In the genomic region with DNA sequence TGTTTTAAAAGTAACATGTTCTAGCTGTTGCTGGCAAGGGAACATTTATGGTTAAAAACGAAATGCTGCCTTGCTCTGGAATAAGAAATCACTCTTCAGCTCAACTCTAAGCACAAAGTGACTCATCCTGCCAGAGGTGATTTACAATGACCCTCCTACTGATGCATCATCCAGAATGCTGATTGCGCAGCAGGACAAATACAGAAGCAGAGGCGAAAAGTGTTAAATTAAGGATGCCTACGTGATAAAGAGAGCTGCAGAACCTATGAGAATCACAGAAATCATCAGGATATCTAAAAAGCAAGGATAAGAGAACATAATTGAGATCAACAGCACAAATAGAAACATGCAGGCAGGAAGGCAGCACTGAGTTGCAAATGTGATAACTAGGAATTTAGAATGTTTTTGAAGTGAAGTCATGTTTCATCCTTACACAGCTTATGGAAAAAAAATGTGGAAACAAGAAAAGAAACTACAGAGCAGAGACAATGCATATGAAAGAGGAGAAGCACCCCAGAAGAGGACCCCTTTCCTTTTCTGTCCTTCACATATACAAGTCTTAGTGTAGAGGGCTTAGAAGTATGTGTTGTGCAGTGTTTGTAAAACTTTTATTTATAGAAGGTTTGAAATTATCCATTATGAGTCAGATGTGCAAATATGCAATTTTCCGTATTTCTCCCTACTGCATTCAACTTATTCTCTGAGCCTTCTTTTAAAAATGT, we compare ENCODE assay signal across 10 cellular contexts.
DNase-seq lines count a peak whose midpoint lies in the region; ATAC-seq and TF ChIP-seq lines count a peak whose summit lies in the region.
"Had no signal": no experiment of that assay in that cellular context is flagged by ENCODE, and none has a peak within 500 bp of the region (broad histone marks: within the 10 kb centered on the region; RNA-seq: fewer than 3 reads in every experiment).

No MANE protein-coding gene starts in this region.

- in situ Hi-C loops in GM13977 (cut with MboI; ENCODE audit: low pct_unique_long_range_greater_than_20kb, low sequenced_read_pairs, unreplicated experiment) = no loop called here

- H3K36me3 Mint-ChIP-seq in osteocyte (ENCODE audit: unreplicated experiment) = no peaks in the 10 kb centered on the region
- no peaks in the 10 kb centered on the region for H3K36me3 Mint-ChIP-seq in activated naive CD4-positive, alpha-beta T cell treated with anti-CD3 and anti-CD28 coated beads, Interleukin-2, amount 50 U/mL, for 72 hours
- H3K36me3 Mint-ChIP-seq: type B pancreatic cell had no signal

- DNase-seq in ELR (ENCODE audit: low read depth) (peak; percentile 93), NOMO-1 treated with DMSO at 0.1 percent for 48 hours (lab: John Stamatoyannopoulos, UW; ENCODE audit: unreplicated experiment) (peak; percentile 71), epidermal melanocyte (ENCODE audit: insufficient read length, low spot score) (peak; percentile 30), osteocyte (ENCODE audit: extremely low spot score, unreplicated experiment) (no peak), NCI-H2196 treated with DMSO at 0.1 percent for 48 hours (lab: John Stamatoyannopoulos, UW; ENCODE audit: unreplicated experiment) (no peak), GM13977 (ENCODE audit: low spot score) (no peak), NCI-H526 treated with DMSO at 0.1 percent for 48 hours (lab: John Stamatoyannopoulos, UW) (no peak)
- DNase-seq in activated naive CD4-positive, alpha-beta T cell treated with anti-CD3 and anti-CD28 coated beads, Interleukin-2, amount 50 U/mL, for 72 hours (ENCODE audit: low spot score in 2 of 2) = no peak

- H3K4me3 Mint-ChIP-seq in osteocyte (ENCODE audit: unreplicated experiment) = peak overlapping the region; percentile 62
- H3K4me3 Mint-ChIP-seq: type B pancreatic cell had no signal

- ATAC-seq in activated naive CD4-positive, alpha-beta T cell treated with anti-CD3 and anti-CD28 coated beads, Interleukin-2, amount 50 U/mL, for 72 hours = no peak
- ATAC-seq: HepG2 had no signal

- H3K27me3 Mint-ChIP-seq in osteocyte (ENCODE audit: unreplicated experiment) = no peaks in the 10 kb centered on the region
- H3K27me3 Mint-ChIP-seq: type B pancreatic cell had no signal

- H3K27ac Mint-ChIP-seq in osteocyte (ENCODE audit: unreplicated experiment) = peak overlapping the region; percentile 86
- H3K27ac Mint-ChIP-seq in activated naive CD4-positive, alpha-beta T cell treated with anti-CD3 and anti-CD28 coated beads, Interleukin-2, amount 50 U/mL, for 72 hours = no peak overlapping the region
- H3K27ac Mint-ChIP-seq: type B pancreatic cell had no signal

- no peak for TF ChIP-seq CTCF in osteocyte (IDR thresholded peaks at IDR 0.05)
- TF ChIP-seq CTCF in GM13977 (IDR thresholded peaks at IDR 0.05; ENCODE audit: extremely low read depth, insufficient read depth, missing control alignments) = no peak

- H3K4me1 Mint-ChIP-seq in osteocyte (ENCODE audit: unreplicated experiment) = peaks cover 37% of the 10 kb centered on the region

- no peaks in the 10 kb centered on the region for H3K9me3 Mint-ChIP-seq in osteocyte (ENCODE audit: unreplicated experiment)
- H3K9me3 Mint-ChIP-seq in activated naive CD4-positive, alpha-beta T cell treated with anti-CD3 and anti-CD28 coated beads, Interleukin-2, amount 50 U/mL, for 72 hours = peaks cover 0 to 4% of the 10 kb centered on the region in 2 donors

Comparison
In these comparisons a context has a peak if more than half of its experiments do, and no peak if none do; other contexts are left out.
1. DNase-seq: peak in ELR (single experiment), NOMO-1 treated with DMSO at 0.1 percent for 48 hours (single experiment) and epidermal melanocyte (single experiment); none in osteocyte (single experiment), NCI-H2196 treated with DMSO at 0.1 percent for 48 hours (single experiment), GM13977 (single experiment), NCI-H526 treated with DMSO at 0.1 percent for 48 hours (single experiment) and activated naive CD4-positive, alpha-beta T cell treated with anti-CD3 and anti-CD28 coated beads, Interleukin-2, amount 50 U/mL, for 72 hours (0 of 2).